ENCODE assay signal across 14 cellular contexts in genomic region chr7:46015107-46015868, GRCh38.
DNase-seq lines count a peak whose midpoint lies in the region; ATAC-seq and TF ChIP-seq lines count a peak whose summit lies in the region.
"Had no signal": no experiment of that assay in that cellular context is flagged by ENCODE, and none has a peak within 500 bp of the region (broad histone marks: within the 10 kb centered on the region; RNA-seq: fewer than 3 reads in every experiment).

No MANE protein-coding gene starts in this region.

- ATAC-seq in activated CD4-positive, alpha-beta T cell treated with anti-CD3 and anti-CD28 coated beads for 36 hours = no peak
- no peak for ATAC-seq in gastroesophageal sphincter
- ATAC-seq: stimulated activated memory B cell treated with anti-CD40 and anti-IgM and Interleukin-4, amounts not matched to agents 10 μg/mL and 1 μg/mL and 100 μg/mL, for 72 hours had no signal

- no peak for TF ChIP-seq POLR2A in thyroid gland (IDR thresholded peaks at IDR 0.05)
- no peak for TF ChIP-seq POLR2A in gastroesophageal sphincter (IDR thresholded peaks at IDR 0.05)

- H3K9me3 ChIP-seq in thyroid gland = no peaks in the 10 kb centered on the region
- peaks cover 0 to 9% (median 0%) of the 10 kb centered on the region in 3 donors for H3K9me3 ChIP-seq in gastroesophageal sphincter

- peaks cover 2% of the 10 kb centered on the region for H3K27me3 Mint-ChIP-seq in activated CD4-positive, alpha-beta T cell treated with anti-CD3 and anti-CD28 coated beads for 36 hours
- H3K27me3 Mint-ChIP-seq: activated naive CD4-positive, alpha-beta T cell treated with anti-CD3 and anti-CD28 coated beads, Interleukin-2, amount 50 U/mL, for 24 hours; stimulated activated memory B cell treated with anti-CD40 and anti-IgM and Interleukin-4, amounts not matched to agents 10 μg/mL and 1 μg/mL and 100 μg/mL, for 72 hours had no signal

- no peaks in the 10 kb centered on the region for H3K36me3 ChIP-seq in brain microvascular endothelial cell (replicated peaks)
- H3K36me3 ChIP-seq in thyroid gland = no peaks in the 10 kb centered on the region
- no peaks in the 10 kb centered on the region for H3K36me3 ChIP-seq in gastroesophageal sphincter

- CTCF ChIA-PET in activated CD4-positive, alpha-beta T cell treated with anti-CD3 and anti-CD28 coated beads for 36 hours (lab: Charles Lee) = no interaction called here

- 42% methylated on average over 10 to 11 of the region's 13 CpGs for WGBS in thyroid gland, 2 donors
- 43% methylated on average over 5 of the region's 13 CpGs; no CpG with 5 or more reads in 1 of the 2 donors for WGBS in gastroesophageal sphincter (ENCODE audit: low coverage in 1 of 2), 2 donors

- H3K36me3 Mint-ChIP-seq in activated CD4-positive, alpha-beta T cell treated with anti-CD3 and anti-CD28 coated beads for 36 hours (ENCODE audit: low read depth) = no peaks in the 10 kb centered on the region
- H3K36me3 Mint-ChIP-seq: stimulated activated memory B cell treated with anti-CD40 and anti-IgM and Interleukin-4, amounts not matched to agents 10 μg/mL and 1 μg/mL and 100 μg/mL, for 72 hours had no signal

- peaks cover 20% of the 10 kb centered on the region for H3K9me3 Mint-ChIP-seq in activated CD4-positive, alpha-beta T cell treated with anti-CD3 and anti-CD28 coated beads for 36 hours (ENCODE audit: low read depth)

- TF ChIP-seq CTCF in brain microvascular endothelial cell (IDR thresholded peaks at IDR 0.05; ENCODE audit: low read depth, low read length, missing control alignments) = peak; percentile 17
- no peak for TF ChIP-seq CTCF in thyroid gland (IDR thresholded peaks at IDR 0.05)
- no peak for TF ChIP-seq CTCF in gastroesophageal sphincter (IDR thresholded peaks at IDR 0.05)

- H3K4me1 ChIP-seq in thyroid gland (peaks cover 5 to 8% of the 10 kb centered on the region in 2 donors), gastroesophageal sphincter (peaks cover 0 to 5% (median 0%) of the 10 kb centered on the region in 3 donors)

- in situ Hi-C loops in brain microvascular endothelial cell (cut with HindIII; ENCODE audit: low pct_ligation_motif_present, low sequenced_read_pairs) = no loop called here

- intact Hi-C loops in activated CD4-positive, alpha-beta T cell treated with anti-CD3 and anti-CD28 coated beads for 36 hours (cut with DNase I, micrococcal nuclease) = no loop called here
- intact Hi-C loops in thyroid gland (cut with DNase I) = no loop called here

- H3K27me3 ChIP-seq in brain microvascular endothelial cell (replicated peaks) (no peaks in the 10 kb centered on the region), thyroid gland (no peaks in the 10 kb centered on the region), gastroesophageal sphincter (peaks cover 4% of the 10 kb centered on the region)

- H3K27ac ChIP-seq in brain microvascular endothelial cell (no peak overlapping the region), thyroid gland (no peak overlapping the region), gastroesophageal sphincter (no peak overlapping the region)
- H3K27ac ChIP-seq: RWPE1 had no signal

- TF ChIP-seq EP300 in gastroesophageal sphincter (IDR thresholded peaks at IDR 0.05) = no peak

- no peak overlapping the region for H3K27ac Mint-ChIP-seq in activated CD4-positive, alpha-beta T cell treated with anti-CD3 and anti-CD28 coated beads for 36 hours
- H3K27ac Mint-ChIP-seq: activated naive CD4-positive, alpha-beta T cell treated with anti-CD3 and anti-CD28 coated beads, Interleukin-2, amount 50 U/mL, for 24 hours; stimulated activated memory B cell treated with anti-CD40 and anti-IgM and Interleukin-4, amounts not matched to agents 10 μg/mL and 1 μg/mL and 100 μg/mL, for 72 hours had no signal

- peak; percentile 10 for DNase-seq in activated CD4-positive, alpha-beta T cell treated with anti-CD3 and anti-CD28 coated beads for 36 hours
- no peak for DNase-seq in activated CD4-positive, alpha-beta T cell treated with anti-CD3 and anti-CD28 coated beads, Interleukin-2, amount 50 U/mL, for 4 hours
- DNase-seq in brain microvascular endothelial cell = peak; percentile 31
- peak; percentile 74 for DNase-seq in left kidney (ENCODE audit: low read depth, low spot score)
- DNase-seq in thyroid gland = peak; percentile 40 to 45
- no peak for DNase-seq in NCI-H187 (lab: John Stamatoyannopoulos, UW)
- no peak for DNase-seq in activated CD4-positive, CD25-positive, alpha-beta regulatory T cell (lab: John Stamatoyannopoulos, UW)
- DNase-seq: activated CD4-positive, alpha-beta T cell treated with anti-CD3 and anti-CD28 coated beads for 1 hour; NCI-H1417 treated with DMSO at 0.1 percent for 48 hours; stimulated activated CD4-positive, alpha-beta T cell treated with anti-CD3 and anti-CD28 coated beads, Interleukin-12 subunit alpha, Interleukin-12 subunit beta, amount 100 ng/mL, for 4 hours had no signal

- H3K4me3 ChIP-seq in brain microvascular endothelial cell (ENCODE audit: low read depth, low read length) = no peak overlapping the region
- H3K4me3 ChIP-seq in thyroid gland (replicated peaks in 1 of 3) = no peak overlapping the region
- no peak overlapping the region for H3K4me3 ChIP-seq in gastroesophageal sphincter

- no peak overlapping the region for H3K4me3 Mint-ChIP-seq in activated CD4-positive, alpha-beta T cell treated with anti-CD3 and anti-CD28 coated beads for 36 hours
- H3K4me3 Mint-ChIP-seq: activated naive CD4-positive, alpha-beta T cell treated with anti-CD3 and anti-CD28 coated beads, Interleukin-2, amount 50 U/mL, for 24 hours; stimulated activated memory B cell treated with anti-CD40 and anti-IgM and Interleukin-4, amounts not matched to agents 10 μg/mL and 1 μg/mL and 100 μg/mL, for 72 hours had no signal

- H3K4me1 Mint-ChIP-seq in activated CD4-positive, alpha-beta T cell treated with anti-CD3 and anti-CD28 coated beads for 36 hours = no peaks in the 10 kb centered on the region
- H3K4me1 Mint-ChIP-seq: activated naive CD4-positive, alpha-beta T cell treated with anti-CD3 and anti-CD28 coated beads, Interleukin-2, amount 50 U/mL, for 24 hours; stimulated activated memory B cell treated with anti-CD40 and anti-IgM and Interleukin-4, amounts not matched to agents 10 μg/mL and 1 μg/mL and 100 μg/mL, for 72 hours had no signal

- POLR2A ChIA-PET in activated CD4-positive, alpha-beta T cell treated with anti-CD3 and anti-CD28 coated beads for 36 hours (lab: Charles Lee) = no interaction called here

Comparison
In these comparisons a context has a peak if more than half of its experiments do, and no peak if none do; other contexts are left out.
1. DNase-seq: peak in activated CD4-positive, alpha-beta T cell treated with anti-CD3 and anti-CD28 coated beads for 36 hours (single experiment), brain microvascular endothelial cell (single experiment), left kidney (single experiment) and thyroid gland (2 of 2); none in activated CD4-positive, alpha-beta T cell treated with anti-CD3 and anti-CD28 coated beads, Interleukin-2, amount 50 U/mL, for 4 hours (0 of 2), NCI-H187 (0 of 2) and activated CD4-positive, CD25-positive, alpha-beta regulatory T cell (0 of 4).